In the genomic region with DNA sequence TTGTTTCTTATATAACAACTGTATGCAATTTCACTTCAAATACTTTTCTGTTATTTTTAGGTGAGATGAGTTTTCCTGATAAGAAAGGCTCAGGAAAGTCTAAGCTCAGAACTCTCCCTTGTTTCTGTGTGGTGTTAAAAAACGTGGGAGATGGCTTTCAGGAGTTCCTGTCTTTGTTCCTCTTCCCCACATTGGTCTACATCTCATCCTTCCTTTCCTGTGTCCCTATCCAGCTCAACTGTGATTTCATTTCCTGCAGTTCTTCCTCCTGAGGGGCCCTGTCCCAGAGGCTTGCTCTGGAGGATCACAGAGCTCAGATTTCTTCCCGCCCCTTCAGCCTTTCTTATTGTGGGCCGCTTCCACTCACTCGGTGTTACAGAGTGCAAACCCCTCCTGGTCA, we compare ENCODE assay signal across 1 cellular context.
TF ChIP-seq lines count a peak whose summit lies in the region.

No MANE protein-coding gene starts in this region.

TF ChIP-seq in HepG2, 621 proteins besides CTCF, POLR2A, EP300 and RAD21:
- TF ChIP-seq POLR2G (IDR thresholded peaks at IDR 0.05; ENCODE audit: low read depth, low read length) (0 out of 2 replicates have a peak, but pooled peaks have one; percentile 9), ETV5 (CRISPR knock-in tag; IDR thresholded peaks at IDR 0.05; ENCODE audit: borderline replicate concordance) (no peak)
